31 cellular contexts compared by ENCODE assay signal in the genomic region with DNA sequence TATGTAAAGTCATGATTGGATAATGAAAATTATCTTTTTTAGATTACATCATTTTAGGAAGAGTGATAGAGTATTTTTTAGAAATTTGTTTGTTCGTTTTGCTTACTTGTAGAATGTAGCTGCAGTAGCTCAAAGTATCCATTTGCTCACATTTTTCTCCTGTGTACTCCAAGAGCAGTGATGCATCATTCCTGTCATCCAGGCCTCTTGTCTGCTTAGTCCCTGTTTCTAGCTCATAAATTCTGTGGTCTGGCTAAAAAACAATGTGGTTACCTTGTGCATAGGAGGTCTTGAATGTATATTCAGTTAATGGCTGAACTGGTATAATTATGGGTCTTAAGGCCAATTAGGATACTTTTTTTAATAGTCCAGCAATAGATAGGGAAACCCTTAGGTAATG.
DNase-seq lines count a peak whose midpoint lies in the region; ATAC-seq and TF ChIP-seq lines count a peak whose summit lies in the region.
"Had no signal": no experiment of that assay in that cellular context is flagged by ENCODE, and none has a peak within 500 bp of the region (broad histone marks: within the 10 kb centered on the region; RNA-seq: fewer than 3 reads in every experiment).

No MANE protein-coding gene starts in this region.

- intact Hi-C loops in mammary epithelial cell (cut with micrococcal nuclease) (no loop called here), breast epithelium (cut with DNase I; ENCODE audit: low total_unique reads) (no loop called here)
- intact Hi-C loops in activated CD4-positive, alpha-beta T cell treated with anti-CD3 and anti-CD28 coated beads for 36 hours (cut with DNase I, micrococcal nuclease), result no loop called here

- no peak overlapping the region for H3K4me3 Mint-ChIP-seq in type B pancreatic cell
- no peak overlapping the region for H3K4me3 Mint-ChIP-seq in activated CD4-positive, alpha-beta T cell treated with anti-CD3 and anti-CD28 coated beads for 36 hours
- H3K4me3 Mint-ChIP-seq: activated CD4-positive, alpha-beta T cell treated with anti-CD3 and anti-CD28 coated beads, Interleukin-2, amount 10 ng/mL, durations not matched to agents 24 days and 14 days; activated naive CD4-positive, alpha-beta T cell treated with anti-CD3 and anti-CD28 coated beads, Interleukin-2, amount 10 ng/mL, durations not matched to agents 7 days and 5 days; activated T-cell treated with anti-CD3 and anti-CD28 coated beads, Interleukin-2, amount 50 U/mL, for 72 hours; B cell; T-helper 17 cell had no signal

- H3K36me3 ChIP-seq in mammary epithelial cell (ENCODE audit: insufficient read depth, low read length) (no peaks in the 10 kb centered on the region), breast epithelium (no peaks in the 10 kb centered on the region)
- H3K36me3 ChIP-seq: neutrophil, Peyer's patch, SJCRH30 had no signal

- DNase-seq in mammary epithelial cell (peak; percentile 9), breast epithelium (ENCODE audit: low spot score in 2 of 2) (no peak), astrocyte of the spinal cord (ENCODE audit: low read depth, low spot score) (peak; percentile 19), kidney tubule cell (ENCODE audit: low spot score) (peak; percentile 32), type B pancreatic cell (ENCODE audit: extremely low spot score, unreplicated experiment) (no peak), UCSD-AML1 (lab: John Stamatoyannopoulos, UW; ENCODE audit: unreplicated experiment) (no peak)
- no peak for DNase-seq in activated CD4-positive, alpha-beta T cell treated with anti-CD3 and anti-CD28 coated beads for 36 hours
- DNase-seq: activated CD4-positive, alpha-beta T cell treated with anti-CD3 and anti-CD28 coated beads, Interleukin-2, amount 10 ng/mL, durations not matched to agents 24 days and 14 days; activated naive CD4-positive, alpha-beta T cell treated with anti-CD3 and anti-CD28 coated beads, Interleukin-2, amount 10 ng/mL, durations not matched to agents 7 days and 5 days; activated T-cell treated with anti-CD3 and anti-CD28 coated beads, Interleukin-2, amount 50 U/mL, for 72 hours; anterior cingulate cortex; central memory CD4-positive, alpha-beta T cell; dermis blood vessel endothelial cell; DMS53; foreskin keratinocyte; GOT3; KBM-7; NCI-H1694; NCI-H2171 treated with DMSO at 0.1 percent for 48 hours; NCI-H526; Peyer's patch; psoas muscle; SJCRH30; small intestine; stimulated activated CD4-positive, alpha-beta T cell treated with anti-CD3 and anti-CD28 coated beads, Interleukin-2, amount 100 ng/mL, for 24 hours; T-helper 17 cell had no signal

- H4K20me1 ChIP-seq in mammary epithelial cell (ENCODE audit: insufficient read depth, low read length), result no peaks in the 10 kb centered on the region

- TF ChIP-seq POLR2A in breast epithelium (IDR thresholded peaks at IDR 0.05), result no peak

- CTCF ChIA-PET in mammary epithelial cell (lab: Charles Lee; ENCODE audit: low non-redundant PET), result no interaction called here
- CTCF ChIA-PET in activated CD4-positive, alpha-beta T cell treated with anti-CD3 and anti-CD28 coated beads for 36 hours (lab: Charles Lee), result no interaction called here

- H3K27ac ChIP-seq in mammary epithelial cell (ENCODE audit: insufficient read depth, low read depth, low read length), result no peak overlapping the region
- H3K27ac ChIP-seq in breast epithelium, result no peak overlapping the region
- H3K27ac ChIP-seq: 22Rv1, foreskin keratinocyte, hepatocyte, neutrophil, Peyer's patch, psoas muscle, SJCRH30 had no signal

- H3K27ac Mint-ChIP-seq in type B pancreatic cell, result peak overlapping the region; percentile 19
- H3K27ac Mint-ChIP-seq in activated CD4-positive, alpha-beta T cell treated with anti-CD3 and anti-CD28 coated beads for 36 hours, result no peak overlapping the region
- H3K27ac Mint-ChIP-seq: activated CD4-positive, alpha-beta T cell treated with anti-CD3 and anti-CD28 coated beads, Interleukin-2, amount 10 ng/mL, durations not matched to agents 24 days and 14 days; activated naive CD4-positive, alpha-beta T cell treated with anti-CD3 and anti-CD28 coated beads, Interleukin-2, amount 10 ng/mL, durations not matched to agents 7 days and 5 days; activated T-cell treated with anti-CD3 and anti-CD28 coated beads, Interleukin-2, amount 50 U/mL, for 72 hours; B cell; T-helper 17 cell had no signal

- no peak for TF ChIP-seq CTCF in mammary epithelial cell (conservative IDR thresholded peaks at IDR 0.05 in 1 of 2, IDR thresholded peaks at IDR 0.05 in 1 of 2; ENCODE audit: extremely low read depth in 1 of 2, insufficient read depth in 1 of 2, low read depth in 1 of 2, low read length in 2 of 2)
- no peak for TF ChIP-seq CTCF in breast epithelium (IDR thresholded peaks at IDR 0.05)
- TF ChIP-seq CTCF in astrocyte of the spinal cord (IDR thresholded peaks at IDR 0.05; ENCODE audit: low read depth, low read length), result no peak
- no peak for TF ChIP-seq CTCF in type B pancreatic cell (conservative IDR thresholded peaks at IDR 0.05)

- no peaks in the 10 kb centered on the region for H3K36me3 Mint-ChIP-seq in type B pancreatic cell
- no peaks in the 10 kb centered on the region for H3K36me3 Mint-ChIP-seq in activated CD4-positive, alpha-beta T cell treated with anti-CD3 and anti-CD28 coated beads for 36 hours (ENCODE audit: low read depth)
- H3K36me3 Mint-ChIP-seq: activated naive CD4-positive, alpha-beta T cell treated with anti-CD3 and anti-CD28 coated beads, Interleukin-2, amount 10 ng/mL, durations not matched to agents 7 days and 5 days had no signal

- H3K9me3 Mint-ChIP-seq in type B pancreatic cell, result peaks cover 3% of the 10 kb centered on the region
- H3K9me3 Mint-ChIP-seq in activated CD4-positive, alpha-beta T cell treated with anti-CD3 and anti-CD28 coated beads for 36 hours (ENCODE audit: low read depth), result no peaks in the 10 kb centered on the region
- H3K9me3 Mint-ChIP-seq: activated CD4-positive, alpha-beta T cell treated with anti-CD3 and anti-CD28 coated beads, Interleukin-2, amount 10 ng/mL, durations not matched to agents 24 days and 14 days; activated naive CD4-positive, alpha-beta T cell treated with anti-CD3 and anti-CD28 coated beads, Interleukin-2, amount 10 ng/mL, durations not matched to agents 7 days and 5 days; activated T-cell treated with anti-CD3 and anti-CD28 coated beads, Interleukin-2, amount 50 U/mL, for 72 hours had no signal

- no peak overlapping the region for H3K9ac ChIP-seq in mammary epithelial cell (ENCODE audit: insufficient read depth, low read length)

- dilution Hi-C loops in mammary epithelial cell (cut with HindIII; ENCODE audit: low sequenced_read_pairs), result no loop called here

- no peak for ATAC-seq in esophagus mucosa
- no peak for ATAC-seq in activated CD4-positive, alpha-beta T cell treated with anti-CD3 and anti-CD28 coated beads for 36 hours
- ATAC-seq: activated T-cell treated with anti-CD3 and anti-CD28 coated beads, Interleukin-2, amount 50 U/mL, for 72 hours; foreskin keratinocyte; psoas muscle; T-helper 17 cell had no signal

- H3K9me3 ChIP-seq in mammary epithelial cell (replicated peaks; ENCODE audit: insufficient read depth, low read length) (no peaks in the 10 kb centered on the region), breast epithelium (no peaks in the 10 kb centered on the region)
- H3K9me3 ChIP-seq: neutrophil, Peyer's patch, psoas muscle, SJCRH30 had no signal

- in situ Hi-C loops in mammary epithelial cell (cut with MboI; ENCODE audit: low sequenced_read_pairs in 2 of 2) (no loop called here), astrocyte of the spinal cord (cut with HindIII; ENCODE audit: low sequenced_read_pairs) (no loop called here)

- H3K4me1 Mint-ChIP-seq in type B pancreatic cell (ENCODE audit: unreplicated experiment), result peaks cover 9% of the 10 kb centered on the region
- H3K4me1 Mint-ChIP-seq in activated CD4-positive, alpha-beta T cell treated with anti-CD3 and anti-CD28 coated beads for 36 hours, result no peaks in the 10 kb centered on the region
- H3K4me1 Mint-ChIP-seq: activated CD4-positive, alpha-beta T cell treated with anti-CD3 and anti-CD28 coated beads, Interleukin-2, amount 10 ng/mL, durations not matched to agents 24 days and 14 days; activated naive CD4-positive, alpha-beta T cell treated with anti-CD3 and anti-CD28 coated beads, Interleukin-2, amount 10 ng/mL, durations not matched to agents 7 days and 5 days; B cell had no signal

- no peaks in the 10 kb centered on the region for H3K27me3 Mint-ChIP-seq in type B pancreatic cell
- H3K27me3 Mint-ChIP-seq in activated CD4-positive, alpha-beta T cell treated with anti-CD3 and anti-CD28 coated beads for 36 hours, result no peaks in the 10 kb centered on the region
- H3K27me3 Mint-ChIP-seq: activated CD4-positive, alpha-beta T cell treated with anti-CD3 and anti-CD28 coated beads, Interleukin-2, amount 10 ng/mL, durations not matched to agents 24 days and 14 days; activated naive CD4-positive, alpha-beta T cell treated with anti-CD3 and anti-CD28 coated beads, Interleukin-2, amount 10 ng/mL, durations not matched to agents 7 days and 5 days; B cell; T-helper 17 cell had no signal

- H3K4me1 ChIP-seq in mammary epithelial cell (ENCODE audit: insufficient read depth, low read length) (peaks cover 16% of the 10 kb centered on the region), breast epithelium (no peaks in the 10 kb centered on the region)
- H3K4me1 ChIP-seq: Peyer's patch, psoas muscle, SJCRH30 had no signal

- H3K27me3 ChIP-seq in mammary epithelial cell (ENCODE audit: insufficient read depth, low read length), result no peaks in the 10 kb centered on the region
- no peaks in the 10 kb centered on the region for H3K27me3 ChIP-seq in breast epithelium
- H3K27me3 ChIP-seq: foreskin keratinocyte, hepatocyte, neutrophil, Peyer's patch, SJCRH30 had no signal

- H3K4me2 ChIP-seq in mammary epithelial cell (ENCODE audit: insufficient read depth, low read depth, low read length), result no peak overlapping the region
- H3K4me2 ChIP-seq: hepatocyte had no signal

- no TSS peak for BruUV-seq in mammary epithelial cell (replicated peaks; lab: Mats Ljungman, UMichigan)

- H2AFZ ChIP-seq in mammary epithelial cell (ENCODE audit: low read depth, low read length), result no peak overlapping the region
- H2AFZ ChIP-seq: hepatocyte had no signal

- WGBS in mammary epithelial cell (ENCODE audit: low coverage, missing lambda C conversion rate), result 85% methylated on average over 1 of the region's 1 CpG

- peaks cover 6% of the 10 kb centered on the region for H3K79me2 ChIP-seq in mammary epithelial cell (ENCODE audit: insufficient read depth, low read length)
- H3K79me2 ChIP-seq: hepatocyte had no signal

- POLR2A ChIA-PET in activated CD4-positive, alpha-beta T cell treated with anti-CD3 and anti-CD28 coated beads for 36 hours (lab: Charles Lee), result no interaction called here

- H3K4me3 ChIP-seq in mammary epithelial cell (replicated peaks in 1 of 3; ENCODE audit: insufficient read depth in 1 of 3, low read depth in 2 of 3, low read length in 3 of 3), result no peak overlapping the region
- no peak overlapping the region for H3K4me3 ChIP-seq in breast epithelium
- no peak overlapping the region for H3K4me3 ChIP-seq in astrocyte of the spinal cord (ENCODE audit: low read depth, low read length)
- H3K4me3 ChIP-seq: hepatocyte, Peyer's patch, psoas muscle, SJCRH30 had no signal

Comparison
In these comparisons a context has a peak if more than half of its experiments do, and no peak if none do; other contexts are left out.
1. DNase-seq: peak in mammary epithelial cell (single experiment), astrocyte of the spinal cord (single experiment) and kidney tubule cell (single experiment); none in breast epithelium (0 of 2), type B pancreatic cell (single experiment), UCSD-AML1 (single experiment) and activated CD4-positive, alpha-beta T cell treated with anti-CD3 and anti-CD28 coated beads for 36 hours (single experiment).